ENCODE assay signal across 1 cellular context in the genomic region with DNA sequence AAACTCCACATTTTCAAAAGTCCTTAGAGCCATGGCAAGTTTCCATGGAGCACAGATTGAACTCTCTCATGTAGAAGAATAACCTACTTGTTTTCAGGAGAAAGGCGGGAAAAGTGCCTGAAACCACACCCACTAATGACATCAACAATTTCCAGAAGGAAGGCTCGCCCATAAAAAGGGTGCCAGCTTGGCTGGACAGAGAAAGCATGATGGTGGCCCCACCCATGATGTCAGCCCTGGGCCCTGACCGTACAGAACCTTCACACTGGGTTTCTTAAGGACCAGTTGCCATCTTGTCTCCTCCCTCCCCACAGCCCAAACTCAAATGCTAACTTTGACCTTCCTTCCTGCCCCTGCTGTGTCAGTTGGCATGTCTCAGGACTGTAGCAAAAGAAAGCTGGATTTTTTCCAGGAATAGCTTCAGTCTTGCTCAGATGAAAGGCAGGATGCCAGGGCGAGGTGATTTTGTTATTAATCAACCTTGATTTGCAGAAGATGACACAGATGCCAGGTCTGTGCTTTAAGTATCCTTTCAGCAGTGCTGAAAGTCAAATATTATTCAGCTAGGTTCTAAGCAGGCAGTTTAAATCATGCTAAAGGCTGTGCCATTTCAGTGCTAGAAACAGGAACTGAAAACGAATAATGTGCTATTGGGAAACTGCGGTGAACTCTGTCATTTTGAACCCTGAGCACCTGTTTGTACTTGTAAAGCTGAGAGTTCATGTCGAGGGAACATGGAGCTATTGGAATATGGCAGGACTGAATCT.
TF ChIP-seq lines count a peak whose summit lies in the region.

No MANE protein-coding gene starts in this region.

TF ChIP-seq in GM12878, 131 proteins besides CTCF, POLR2A, EP300 and RAD21 (continued from another document and continues in another):
- TF ChIP-seq RBBP5 (conservative IDR thresholded peaks at IDR 0.05): no peak
- peak; percentile 98 for TF ChIP-seq TCF12 (IDR thresholded peaks at IDR 0.05; ENCODE audit: low read depth, low read length)
- TF ChIP-seq BHLHE40 (IDR thresholded peaks at IDR 0.05; ENCODE audit: borderline replicate concordance in 1 of 2, low read depth in 2 of 2, low read length in 1 of 2): peak; percentile 67 to 72
- no peak for TF ChIP-seq ZNF207 (IDR thresholded peaks at IDR 0.05; ENCODE audit: borderline replicate concordance)
- TF ChIP-seq NFXL1 (IDR thresholded peaks at IDR 0.05; ENCODE audit: borderline replicate concordance): no peak
- TF ChIP-seq POLR2AphosphoS5 (IDR thresholded peaks at IDR 0.05; ENCODE audit: low read length): no peak
- TF ChIP-seq, protein P1, sequence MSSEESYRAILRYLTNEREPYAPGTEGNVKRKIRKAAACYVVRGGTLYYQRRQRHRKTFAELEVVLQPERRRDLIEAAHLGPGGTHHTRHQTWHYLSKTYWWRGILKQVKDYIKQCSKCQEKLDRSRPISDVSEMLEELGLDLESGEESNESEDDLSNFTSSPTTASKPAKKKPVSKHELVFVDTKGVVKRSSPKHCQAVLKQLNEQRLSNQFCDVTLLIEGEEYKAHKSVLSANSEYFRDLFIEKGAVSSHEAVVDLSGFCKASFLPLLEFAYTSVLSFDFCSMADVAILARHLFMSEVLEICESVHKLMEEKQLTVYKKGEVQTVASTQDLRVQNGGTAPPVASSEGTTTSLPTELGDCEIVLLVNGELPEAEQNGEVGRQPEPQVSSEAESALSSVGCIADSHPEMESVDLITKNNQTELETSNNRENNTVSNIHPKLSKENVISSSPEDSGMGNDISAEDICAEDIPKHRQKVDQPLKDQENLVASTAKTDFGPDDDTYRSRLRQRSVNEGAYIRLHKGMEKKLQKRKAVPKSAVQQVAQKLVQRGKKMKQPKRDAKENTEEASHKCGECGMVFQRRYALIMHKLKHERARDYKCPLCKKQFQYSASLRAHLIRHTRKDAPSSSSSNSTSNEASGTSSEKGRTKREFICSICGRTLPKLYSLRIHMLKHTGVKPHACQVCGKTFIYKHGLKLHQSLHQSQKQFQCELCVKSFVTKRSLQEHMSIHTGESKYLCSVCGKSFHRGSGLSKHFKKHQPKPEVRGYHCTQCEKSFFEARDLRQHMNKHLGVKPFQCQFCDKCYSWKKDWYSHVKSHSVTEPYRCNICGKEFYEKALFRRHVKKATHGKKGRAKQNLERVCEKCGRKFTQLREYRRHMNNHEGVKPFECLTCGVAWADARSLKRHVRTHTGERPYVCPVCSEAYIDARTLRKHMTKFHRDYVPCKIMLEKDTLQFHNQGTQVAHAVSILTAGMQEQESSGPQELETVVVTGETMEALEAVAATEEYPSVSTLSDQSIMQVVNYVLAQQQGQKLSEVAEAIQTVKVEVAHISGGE (CRISPR knock-in tag; IDR thresholded peaks at IDR 0.05): no peak
- TF ChIP-seq, protein P2, sequence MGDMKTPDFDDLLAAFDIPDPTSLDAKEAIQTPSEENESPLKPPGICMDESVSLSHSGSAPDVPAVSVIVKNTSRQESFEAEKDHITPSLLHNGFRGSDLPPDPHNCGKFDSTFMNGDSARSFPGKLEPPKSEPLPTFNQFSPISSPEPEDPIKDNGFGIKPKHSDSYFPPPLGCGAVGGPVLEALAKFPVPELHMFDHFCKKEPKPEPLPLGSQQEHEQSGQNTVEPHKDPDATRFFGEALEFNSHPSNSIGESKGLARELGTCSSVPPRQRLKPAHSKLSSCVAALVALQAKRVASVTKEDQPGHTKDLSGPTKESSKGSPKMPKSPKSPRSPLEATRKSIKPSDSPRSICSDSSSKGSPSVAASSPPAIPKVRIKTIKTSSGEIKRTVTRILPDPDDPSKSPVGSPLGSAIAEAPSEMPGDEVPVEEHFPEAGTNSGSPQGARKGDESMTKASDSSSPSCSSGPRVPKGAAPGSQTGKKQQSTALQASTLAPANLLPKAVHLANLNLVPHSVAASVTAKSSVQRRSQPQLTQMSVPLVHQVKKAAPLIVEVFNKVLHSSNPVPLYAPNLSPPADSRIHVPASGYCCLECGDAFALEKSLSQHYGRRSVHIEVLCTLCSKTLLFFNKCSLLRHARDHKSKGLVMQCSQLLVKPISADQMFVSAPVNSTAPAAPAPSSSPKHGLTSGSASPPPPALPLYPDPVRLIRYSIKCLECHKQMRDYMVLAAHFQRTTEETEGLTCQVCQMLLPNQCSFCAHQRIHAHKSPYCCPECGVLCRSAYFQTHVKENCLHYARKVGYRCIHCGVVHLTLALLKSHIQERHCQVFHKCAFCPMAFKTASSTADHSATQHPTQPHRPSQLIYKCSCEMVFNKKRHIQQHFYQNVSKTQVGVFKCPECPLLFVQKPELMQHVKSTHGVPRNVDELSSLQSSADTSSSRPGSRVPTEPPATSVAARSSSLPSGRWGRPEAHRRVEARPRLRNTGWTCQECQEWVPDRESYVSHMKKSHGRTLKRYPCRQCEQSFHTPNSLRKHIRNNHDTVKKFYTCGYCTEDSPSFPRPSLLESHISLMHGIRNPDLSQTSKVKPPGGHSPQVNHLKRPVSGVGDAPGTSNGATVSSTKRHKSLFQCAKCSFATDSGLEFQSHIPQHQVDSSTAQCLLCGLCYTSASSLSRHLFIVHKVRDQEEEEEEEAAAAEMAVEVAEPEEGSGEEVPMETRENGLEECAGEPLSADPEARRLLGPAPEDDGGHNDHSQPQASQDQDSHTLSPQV (IDR thresholded peaks at IDR 0.05): peak; percentile 78; the same call in 1 of the 2 replicates
- peak; percentile 84; the same call in 1 of the 2 replicates for TF ChIP-seq CHD2 (IDR thresholded peaks at IDR 0.05; ENCODE audit: borderline replicate concordance, low read depth, low read length)
- no peak for TF ChIP-seq CBX3 (IDR thresholded peaks at IDR 0.05; ENCODE audit: borderline replicate concordance, low read depth)
- no peak for TF ChIP-seq SREBF1 (IDR thresholded peaks at IDR 0.05; ENCODE audit: low read length)
- no peak for TF ChIP-seq E4F1 (IDR thresholded peaks at IDR 0.05; ENCODE audit: borderline replicate concordance, partially characterized antibody)
- TF ChIP-seq SMAD5 (IDR thresholded peaks at IDR 0.05; ENCODE audit: low read depth): no peak
- TF ChIP-seq FOXK2 (IDR thresholded peaks at IDR 0.05): no peak
- TF ChIP-seq ZNF274 (IDR thresholded peaks at IDR 0.05; ENCODE audit: insufficient read depth, insufficient read length): no peak
- TF ChIP-seq RAD51 (IDR thresholded peaks at IDR 0.05): 0 out of 2 replicates have a peak, but pooled peaks have one; percentile 41
- peak; percentile 94; the same call in 1 of the 2 replicates for TF ChIP-seq MTA3 (IDR thresholded peaks at IDR 0.05; ENCODE audit: borderline replicate concordance, low read length)
- no peak for TF ChIP-seq ZZZ3 (IDR thresholded peaks at IDR 0.05; ENCODE audit: control insufficient read depth, insufficient read length, low read depth)
- peak; percentile 52; the same call in 1 of the 2 replicates for TF ChIP-seq NKRF (conservative IDR thresholded peaks at IDR 0.05)
- peak; percentile 21; the same call in 1 of the 2 replicates for TF ChIP-seq SMC3 (IDR thresholded peaks at IDR 0.05; ENCODE audit: borderline replicate concordance, low read length)
- 0 out of 4 replicates have a peak, but pooled peaks of 1 of the 2 experiments have one; percentile 52 for TF ChIP-seq SRF (IDR thresholded peaks at IDR 0.05; ENCODE audit: low read depth in 2 of 2, low read length in 2 of 2)
- TF ChIP-seq SMARCA5 (IDR thresholded peaks at IDR 0.05): no peak; the same call in 1 of the 2 replicates
- no peak for TF ChIP-seq MXI1 (IDR thresholded peaks at IDR 0.05; ENCODE audit: low read depth, low read length)
- TF ChIP-seq TCF3 (IDR thresholded peaks at IDR 0.05; ENCODE audit: borderline replicate concordance, insufficient read depth, low read depth, low read length): peak; percentile 98
- no peak for TF ChIP-seq RB1 (IDR thresholded peaks at IDR 0.05; ENCODE audit: borderline replicate concordance)
- TF ChIP-seq POLR2AphosphoS2 (IDR thresholded peaks at IDR 0.05; ENCODE audit: low read depth, low read length): no peak
- TF ChIP-seq NFIC (IDR thresholded peaks at IDR 0.05; ENCODE audit: low read depth, low read length): peak; percentile 99
- TF ChIP-seq, protein P3, sequence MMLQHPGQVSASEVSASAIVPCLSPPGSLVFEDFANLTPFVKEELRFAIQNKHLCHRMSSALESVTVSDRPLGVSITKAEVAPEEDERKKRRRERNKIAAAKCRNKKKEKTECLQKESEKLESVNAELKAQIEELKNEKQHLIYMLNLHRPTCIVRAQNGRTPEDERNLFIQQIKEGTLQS (IDR thresholded peaks at IDR 0.05; ENCODE audit: borderline replicate concordance, extremely low read depth, low read depth, low read length): no peak
- TF ChIP-seq, protein P4, sequence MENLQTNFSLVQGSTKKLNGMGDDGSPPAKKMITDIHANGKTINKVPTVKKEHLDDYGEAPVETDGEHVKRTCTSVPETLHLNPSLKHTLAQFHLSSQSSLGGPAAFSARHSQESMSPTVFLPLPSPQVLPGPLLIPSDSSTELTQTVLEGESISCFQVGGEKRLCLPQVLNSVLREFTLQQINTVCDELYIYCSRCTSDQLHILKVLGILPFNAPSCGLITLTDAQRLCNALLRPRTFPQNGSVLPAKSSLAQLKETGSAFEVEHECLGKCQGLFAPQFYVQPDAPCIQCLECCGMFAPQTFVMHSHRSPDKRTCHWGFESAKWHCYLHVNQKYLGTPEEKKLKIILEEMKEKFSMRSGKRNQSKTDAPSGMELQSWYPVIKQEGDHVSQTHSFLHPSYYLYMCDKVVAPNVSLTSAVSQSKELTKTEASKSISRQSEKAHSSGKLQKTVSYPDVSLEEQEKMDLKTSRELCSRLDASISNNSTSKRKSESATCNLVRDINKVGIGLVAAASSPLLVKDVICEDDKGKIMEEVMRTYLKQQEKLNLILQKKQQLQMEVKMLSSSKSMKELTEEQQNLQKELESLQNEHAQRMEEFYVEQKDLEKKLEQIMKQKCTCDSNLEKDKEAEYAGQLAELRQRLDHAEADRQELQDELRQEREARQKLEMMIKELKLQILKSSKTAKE (IDR thresholded peaks at IDR 0.05; ENCODE audit: low read depth, poor library complexity, severe bottlenecking): peak; percentile 96
- TF ChIP-seq MEF2A (IDR thresholded peaks at IDR 0.05; ENCODE audit: insufficient read depth, low read depth, low read length): peak; percentile 86
- TF ChIP-seq BACH1 (IDR thresholded peaks at IDR 0.05; ENCODE audit: borderline replicate concordance): peak; percentile 97
- TF ChIP-seq IKZF2 (IDR thresholded peaks at IDR 0.05): peak; percentile 99
- peak; percentile 99 for TF ChIP-seq IRF4 (IDR thresholded peaks at IDR 0.05; ENCODE audit: low read depth, low read length)
- TF ChIP-seq EGR1 (IDR thresholded peaks at IDR 0.05; ENCODE audit: borderline replicate concordance in 1 of 2, low read depth in 2 of 2, low read length in 2 of 2): no peak
- no peak for TF ChIP-seq ZNF384 (IDR thresholded peaks at IDR 0.05; ENCODE audit: borderline replicate concordance, low read depth, low read length)
- peak; percentile 71 for TF ChIP-seq NR2C1 (IDR thresholded peaks at IDR 0.05)
- peak; percentile 95 for TF ChIP-seq BCL3 (IDR thresholded peaks at IDR 0.05; ENCODE audit: borderline replicate concordance, insufficient read depth, low read depth, low read length, poor library complexity, severe bottlenecking)
- peak; percentile 99 for TF ChIP-seq EED (IDR thresholded peaks at IDR 0.05; ENCODE audit: low read depth)
- peak; percentile 97 for TF ChIP-seq ZBED1 (IDR thresholded peaks at IDR 0.05; ENCODE audit: borderline replicate concordance)
